In the genomic region with DNA sequence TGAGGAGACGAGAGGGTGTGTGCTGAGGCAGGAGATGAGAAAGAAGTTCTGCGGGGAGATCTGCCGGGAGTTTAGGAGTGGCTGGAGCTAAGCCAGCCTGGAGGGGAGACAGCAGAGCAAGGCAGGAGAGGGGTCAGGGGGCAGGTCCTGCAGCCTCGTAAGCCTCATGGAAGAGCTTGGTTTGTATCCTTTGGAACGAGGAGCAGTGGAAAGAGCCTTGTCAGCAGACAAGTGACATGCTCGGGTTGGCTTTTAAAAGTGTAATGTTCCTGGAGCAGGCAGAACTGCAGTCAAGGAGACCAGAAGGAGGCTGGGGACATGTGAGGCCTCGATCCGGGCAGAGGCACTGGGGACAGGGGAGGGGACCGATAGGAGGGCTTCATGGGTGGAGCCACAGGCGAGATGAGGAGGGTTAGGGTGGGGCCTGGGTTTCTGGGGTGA, we compare ENCODE assay signal across 23 cellular contexts. TPM values are rescaled to one million over a fixed set of nuclear protein-coding genes. Genes with fewer than 3 reads are reported as not detected.
DNase-seq lines count a peak whose midpoint lies in the region; ATAC-seq and TF ChIP-seq lines count a peak whose summit lies in the region.
"Had no signal": no experiment of that assay in that cellular context is flagged by ENCODE, and none has a peak within 500 bp of the region (broad histone marks: within the 10 kb centered on the region; RNA-seq: fewer than 3 reads in every experiment).

No MANE protein-coding gene starts in this region.

- DNase-seq in stimulated activated naive CD8-positive, alpha-beta T cell treated with anti-CD3 and anti-CD28 coated beads, Interleukin-15, amount 100 ng/mL, for 72 hours, result no peak
- DNase-seq in stimulated activated naive CD8-positive, alpha-beta T cell treated with anti-CD3 and anti-CD28 coated beads, Interleukin-15, Interleukin-2, amounts not matched to agents 100 U/mL and 50 U/mL, for 24 hours, result no peak
- no peak for DNase-seq in hepatocyte (ENCODE audit: low spot score)
- DNase-seq in GM10266 (ENCODE audit: extremely low spot score), result no peak
- DNase-seq: activated CD4-positive, alpha-beta T cell treated with anti-CD3 and anti-CD28 coated beads, Interleukin-2, amount 10 ng/mL, durations not matched to agents 7 days and 5 days; activated effector memory CD4-positive, alpha-beta T cell treated with Interleukin-2 at 50 U/mL for 16 hours; activated naive CD8-positive, alpha-beta T cell treated with anti-CD3 and anti-CD28 coated beads, Interleukin-2, amount 50 U/mL, for 24 hours; brain microvascular endothelial cell; Calu3; colonic mucosa; EL; KBM-7; NCI-H1436; NCI-H526; psoas muscle; RPMI8226; SK-N-SH; stimulated activated CD4-positive, alpha-beta T cell treated with anti-CD3 and anti-CD28 coated beads, Interleukin-4, amount 100 ng/mL, for 4 hours had no signal

- H3K9me2 ChIP-seq in hepatocyte (replicated peaks; ENCODE audit: insufficient read depth), result no peaks in the 10 kb centered on the region
- H3K9me2 ChIP-seq: SK-N-SH had no signal

- H3K4me3 Mint-ChIP-seq in stimulated activated naive CD8-positive, alpha-beta T cell treated with anti-CD3 and anti-CD28 coated beads, Interleukin-15, amount 100 ng/mL, for 72 hours, result no peak overlapping the region
- H3K4me3 Mint-ChIP-seq: activated CD4-positive, alpha-beta T cell treated with anti-CD3 and anti-CD28 coated beads, Interleukin-2, amount 10 ng/mL, durations not matched to agents 7 days and 5 days; activated naive CD8-positive, alpha-beta T cell treated with anti-CD3 and anti-CD28 coated beads, Interleukin-2, amount 50 U/mL, for 24 hours had no signal

- H3K4me3 ChIP-seq in hepatocyte, result no peak overlapping the region
- H3K4me3 ChIP-seq in parathyroid adenoma (ENCODE audit: low read depth, low read length), result no peak overlapping the region
- H3K4me3 ChIP-seq: colonic mucosa, psoas muscle had no signal

- no peaks in the 10 kb centered on the region for H3K36me3 ChIP-seq in hepatocyte (replicated peaks; ENCODE audit: insufficient read depth, low read depth)
- H3K36me3 ChIP-seq in parathyroid adenoma (ENCODE audit: control insufficient read depth, insufficient read depth, low read length), result no peaks in the 10 kb centered on the region
- H3K36me3 ChIP-seq: brain microvascular endothelial cell, colonic mucosa had no signal

- H3K4me2 ChIP-seq in hepatocyte (peak overlapping the region; percentile 16), parathyroid adenoma (ENCODE audit: low read length) (peak overlapping the region; percentile 50)
- H3K4me2 ChIP-seq: SK-N-SH had no signal

- ATAC-seq in stimulated activated naive CD8-positive, alpha-beta T cell treated with anti-CD3 and anti-CD28 coated beads, Interleukin-15, amount 100 ng/mL, for 72 hours, result no peak
- ATAC-seq in stimulated activated naive CD8-positive, alpha-beta T cell treated with anti-CD3 and anti-CD28 coated beads, Interleukin-15, Interleukin-2, amounts not matched to agents 100 U/mL and 50 U/mL, for 24 hours, result no peak
- ATAC-seq in HG03565 (IDR thresholded peaks at IDR 0.05; ENCODE audit: unreplicated experiment), result no peak
- ATAC-seq in SK-N-SH treated with all-trans-retinoic acid at 6 μM for 48 hours, result no peak
- ATAC-seq in GM19463 (IDR thresholded peaks at IDR 0.05; ENCODE audit: unreplicated experiment), result no peak
- ATAC-seq: activated naive CD8-positive, alpha-beta T cell treated with anti-CD3 and anti-CD28 coated beads, Interleukin-2, amount 50 U/mL, for 24 hours; psoas muscle had no signal

- peaks cover 11% of the 10 kb centered on the region for H3K4me1 Mint-ChIP-seq in stimulated activated naive CD8-positive, alpha-beta T cell treated with anti-CD3 and anti-CD28 coated beads, Interleukin-15, amount 100 ng/mL, for 72 hours

- peaks cover 8% of the 10 kb centered on the region for H3K27me3 Mint-ChIP-seq in stimulated activated naive CD8-positive, alpha-beta T cell treated with anti-CD3 and anti-CD28 coated beads, Interleukin-15, amount 100 ng/mL, for 72 hours
- H3K27me3 Mint-ChIP-seq: activated CD4-positive, alpha-beta T cell treated with anti-CD3 and anti-CD28 coated beads, Interleukin-2, amount 10 ng/mL, durations not matched to agents 7 days and 5 days had no signal

- H3K27ac Mint-ChIP-seq in stimulated activated naive CD8-positive, alpha-beta T cell treated with anti-CD3 and anti-CD28 coated beads, Interleukin-15, amount 100 ng/mL, for 72 hours, result peak overlapping the region; percentile 74 to 84
- H3K27ac Mint-ChIP-seq: activated CD4-positive, alpha-beta T cell treated with anti-CD3 and anti-CD28 coated beads, Interleukin-2, amount 10 ng/mL, durations not matched to agents 7 days and 5 days; activated naive CD8-positive, alpha-beta T cell treated with anti-CD3 and anti-CD28 coated beads, Interleukin-2, amount 50 U/mL, for 24 hours had no signal

- H3K9ac ChIP-seq in parathyroid adenoma, result no peak overlapping the region
- H3K9ac ChIP-seq: SK-N-SH had no signal

- 60% methylated on average over 10 of the region's 10 CpGs for WGBS in hepatocyte (ENCODE audit: low lambda C conversion rate, missing lambda C conversion rate)

- no peak overlapping the region for H2AFZ ChIP-seq in hepatocyte
- peak overlapping the region; percentile 42 for H2AFZ ChIP-seq in parathyroid adenoma

- H3K79me2 ChIP-seq in hepatocyte, result no peaks in the 10 kb centered on the region
- H3K79me2 ChIP-seq in parathyroid adenoma, result peaks cover 2% of the 10 kb centered on the region

- H3K9me3 ChIP-seq in hepatocyte (ENCODE audit: low read depth), result no peaks in the 10 kb centered on the region
- H3K9me3 ChIP-seq in parathyroid adenoma (ENCODE audit: control insufficient read depth, low read length), result no peaks in the 10 kb centered on the region
- H3K9me3 ChIP-seq: colonic mucosa, psoas muscle, SK-N-SH had no signal

- peaks cover 35% of the 10 kb centered on the region for H3K4me1 ChIP-seq in hepatocyte (ENCODE audit: insufficient read depth)
- peaks cover 36% of the 10 kb centered on the region for H3K4me1 ChIP-seq in parathyroid adenoma
- H3K4me1 ChIP-seq: colonic mucosa had no signal

- TF ChIP-seq CTCF in hepatocyte (IDR thresholded peaks at IDR 0.05; ENCODE audit: poor library complexity) (no peak), parathyroid adenoma (IDR thresholded peaks at IDR 0.05) (no peak), GM10266 (IDR thresholded peaks at IDR 0.05; ENCODE audit: control insufficient read depth, insufficient read depth, low read depth, missing control alignments) (no peak)

- H3K27me3 ChIP-seq in hepatocyte, result no peaks in the 10 kb centered on the region
- no peaks in the 10 kb centered on the region for H3K27me3 ChIP-seq in parathyroid adenoma (ENCODE audit: control insufficient read depth, insufficient read depth, low read length)
- H3K27me3 ChIP-seq: brain microvascular endothelial cell, colonic mucosa had no signal

- H4K20me1 ChIP-seq in hepatocyte (ENCODE audit: insufficient read depth, poor library complexity, severe bottlenecking), result no peaks in the 10 kb centered on the region

- H3K9me3 Mint-ChIP-seq in stimulated activated naive CD8-positive, alpha-beta T cell treated with anti-CD3 and anti-CD28 coated beads, Interleukin-15, amount 100 ng/mL, for 72 hours, result no peaks in the 10 kb centered on the region
- H3K9me3 Mint-ChIP-seq: activated CD4-positive, alpha-beta T cell treated with anti-CD3 and anti-CD28 coated beads, Interleukin-2, amount 10 ng/mL, durations not matched to agents 7 days and 5 days; activated naive CD8-positive, alpha-beta T cell treated with anti-CD3 and anti-CD28 coated beads, Interleukin-2, amount 50 U/mL, for 24 hours had no signal

- H3K27ac ChIP-seq in hepatocyte (no peak overlapping the region), parathyroid adenoma (peak overlapping the region; percentile 93)
- H3K27ac ChIP-seq: brain microvascular endothelial cell, C4-2B, colonic mucosa, psoas muscle had no signal

TF ChIP-seq in SK-N-SH treated with all-trans-retinoic acid at 6 μM for 48 hours, 23 proteins besides CTCF, POLR2A, EP300 and RAD21:
- TF ChIP-seq GLIS3 (CRISPR knock-in tag; IDR thresholded peaks at IDR 0.05), result no peak
- TF ChIP-seq, protein P1, sequence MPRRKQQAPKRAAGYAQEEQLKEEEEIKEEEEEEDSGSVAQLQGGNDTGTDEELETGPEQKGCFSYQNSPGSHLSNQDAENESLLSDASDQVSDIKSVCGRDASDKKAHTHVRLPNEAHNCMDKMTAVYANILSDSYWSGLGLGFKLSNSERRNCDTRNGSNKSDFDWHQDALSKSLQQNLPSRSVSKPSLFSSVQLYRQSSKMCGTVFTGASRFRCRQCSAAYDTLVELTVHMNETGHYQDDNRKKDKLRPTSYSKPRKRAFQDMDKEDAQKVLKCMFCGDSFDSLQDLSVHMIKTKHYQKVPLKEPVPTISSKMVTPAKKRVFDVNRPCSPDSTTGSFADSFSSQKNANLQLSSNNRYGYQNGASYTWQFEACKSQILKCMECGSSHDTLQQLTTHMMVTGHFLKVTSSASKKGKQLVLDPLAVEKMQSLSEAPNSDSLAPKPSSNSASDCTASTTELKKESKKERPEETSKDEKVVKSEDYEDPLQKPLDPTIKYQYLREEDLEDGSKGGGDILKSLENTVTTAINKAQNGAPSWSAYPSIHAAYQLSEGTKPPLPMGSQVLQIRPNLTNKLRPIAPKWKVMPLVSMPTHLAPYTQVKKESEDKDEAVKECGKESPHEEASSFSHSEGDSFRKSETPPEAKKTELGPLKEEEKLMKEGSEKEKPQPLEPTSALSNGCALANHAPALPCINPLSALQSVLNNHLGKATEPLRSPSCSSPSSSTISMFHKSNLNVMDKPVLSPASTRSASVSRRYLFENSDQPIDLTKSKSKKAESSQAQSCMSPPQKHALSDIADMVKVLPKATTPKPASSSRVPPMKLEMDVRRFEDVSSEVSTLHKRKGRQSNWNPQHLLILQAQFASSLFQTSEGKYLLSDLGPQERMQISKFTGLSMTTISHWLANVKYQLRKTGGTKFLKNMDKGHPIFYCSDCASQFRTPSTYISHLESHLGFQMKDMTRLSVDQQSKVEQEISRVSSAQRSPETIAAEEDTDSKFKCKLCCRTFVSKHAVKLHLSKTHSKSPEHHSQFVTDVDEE (CRISPR knock-in tag; IDR thresholded peaks at IDR 0.05), result no peak

RNA-seq across cellular contexts. Expression of gene TUB, which starts 21.4 kb away (rescaled TPM):
- 14.9 and 18.7 TPM in 2 replicates for total RNA-seq in hepatocyte
- 4.8 and 5.0 TPM in 2 replicates for polyA plus RNA-seq in hepatocyte
